In the genomic region with DNA sequence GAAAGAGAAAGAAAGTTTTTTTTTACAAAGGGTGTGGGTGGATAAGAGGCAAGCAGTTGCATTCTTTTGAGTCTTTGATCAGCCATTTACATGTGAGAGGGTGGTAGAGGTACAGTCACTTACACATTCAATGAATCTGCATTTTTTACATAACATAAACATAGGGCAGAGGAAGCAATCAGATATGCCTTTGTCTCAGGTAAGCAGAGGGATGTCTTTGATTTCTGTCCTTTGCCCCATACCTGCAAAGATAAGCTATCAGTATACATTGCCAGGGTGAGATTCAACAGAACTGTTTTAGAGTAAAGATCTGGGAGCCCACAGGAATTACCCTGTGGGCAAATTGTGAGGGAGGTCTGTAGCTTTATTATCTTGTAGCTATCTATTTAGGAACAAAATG, we compare ENCODE assay signal across 1 cellular context.
TF ChIP-seq lines count a peak whose summit lies in the region.

No MANE protein-coding gene starts in this region.

TF ChIP-seq in HepG2, 621 proteins besides CTCF, POLR2A, EP300 and RAD21 (continued from another document):
- TF ChIP-seq, protein P1, sequence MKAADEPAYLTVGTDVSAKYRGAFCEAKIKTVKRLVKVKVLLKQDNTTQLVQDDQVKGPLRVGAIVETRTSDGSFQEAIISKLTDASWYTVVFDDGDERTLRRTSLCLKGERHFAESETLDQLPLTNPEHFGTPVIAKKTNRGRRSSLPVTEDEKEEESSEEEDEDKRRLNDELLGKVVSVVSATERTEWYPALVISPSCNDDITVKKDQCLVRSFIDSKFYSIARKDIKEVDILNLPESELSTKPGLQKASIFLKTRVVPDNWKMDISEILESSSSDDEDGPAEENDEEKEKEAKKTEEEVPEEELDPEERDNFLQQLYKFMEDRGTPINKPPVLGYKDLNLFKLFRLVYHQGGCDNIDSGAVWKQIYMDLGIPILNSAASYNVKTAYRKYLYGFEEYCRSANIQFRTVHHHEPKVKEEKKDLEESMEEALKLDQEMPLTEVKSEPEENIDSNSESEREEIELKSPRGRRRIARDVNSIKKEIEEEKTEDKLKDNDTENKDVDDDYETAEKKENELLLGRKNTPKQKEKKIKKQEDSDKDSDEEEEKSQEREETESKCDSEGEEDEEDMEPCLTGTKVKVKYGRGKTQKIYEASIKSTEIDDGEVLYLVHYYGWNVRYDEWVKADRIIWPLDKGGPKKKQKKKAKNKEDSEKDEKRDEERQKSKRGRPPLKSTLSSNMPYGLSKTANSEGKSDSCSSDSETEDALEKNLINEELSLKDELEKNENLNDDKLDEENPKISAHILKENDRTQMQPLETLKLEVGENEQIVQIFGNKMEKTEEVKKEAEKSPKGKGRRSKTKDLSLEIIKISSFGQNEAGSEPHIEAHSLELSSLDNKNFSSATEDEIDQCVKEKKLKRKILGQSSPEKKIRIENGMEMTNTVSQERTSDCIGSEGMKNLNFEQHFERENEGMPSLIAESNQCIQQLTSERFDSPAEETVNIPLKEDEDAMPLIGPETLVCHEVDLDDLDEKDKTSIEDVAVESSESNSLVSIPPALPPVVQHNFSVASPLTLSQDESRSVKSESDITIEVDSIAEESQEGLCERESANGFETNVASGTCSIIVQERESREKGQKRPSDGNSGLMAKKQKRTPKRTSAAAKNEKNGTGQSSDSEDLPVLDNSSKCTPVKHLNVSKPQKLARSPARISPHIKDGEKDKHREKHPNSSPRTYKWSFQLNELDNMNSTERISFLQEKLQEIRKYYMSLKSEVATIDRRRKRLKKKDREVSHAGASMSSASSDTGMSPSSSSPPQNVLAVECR (CRISPR knock-in tag; IDR thresholded peaks at IDR 0.05; ENCODE audit: borderline replicate concordance), result no peak; the same call in 1 of the 2 replicates
- TF ChIP-seq, protein P2, sequence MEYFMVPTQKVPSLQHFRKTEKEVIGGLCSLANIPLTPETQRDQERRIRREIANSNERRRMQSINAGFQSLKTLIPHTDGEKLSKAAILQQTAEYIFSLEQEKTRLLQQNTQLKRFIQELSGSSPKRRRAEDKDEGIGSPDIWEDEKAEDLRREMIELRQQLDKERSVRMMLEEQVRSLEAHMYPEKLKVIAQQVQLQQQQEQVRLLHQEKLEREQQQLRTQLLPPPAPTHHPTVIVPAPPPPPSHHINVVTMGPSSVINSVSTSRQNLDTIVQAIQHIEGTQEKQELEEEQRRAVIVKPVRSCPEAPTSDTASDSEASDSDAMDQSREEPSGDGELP (IDR thresholded peaks at IDR 0.05; ENCODE audit: borderline replicate concordance, low read depth), result peak; percentile 12; the same call in 1 of the 2 replicates
- TF ChIP-seq, protein P3, sequence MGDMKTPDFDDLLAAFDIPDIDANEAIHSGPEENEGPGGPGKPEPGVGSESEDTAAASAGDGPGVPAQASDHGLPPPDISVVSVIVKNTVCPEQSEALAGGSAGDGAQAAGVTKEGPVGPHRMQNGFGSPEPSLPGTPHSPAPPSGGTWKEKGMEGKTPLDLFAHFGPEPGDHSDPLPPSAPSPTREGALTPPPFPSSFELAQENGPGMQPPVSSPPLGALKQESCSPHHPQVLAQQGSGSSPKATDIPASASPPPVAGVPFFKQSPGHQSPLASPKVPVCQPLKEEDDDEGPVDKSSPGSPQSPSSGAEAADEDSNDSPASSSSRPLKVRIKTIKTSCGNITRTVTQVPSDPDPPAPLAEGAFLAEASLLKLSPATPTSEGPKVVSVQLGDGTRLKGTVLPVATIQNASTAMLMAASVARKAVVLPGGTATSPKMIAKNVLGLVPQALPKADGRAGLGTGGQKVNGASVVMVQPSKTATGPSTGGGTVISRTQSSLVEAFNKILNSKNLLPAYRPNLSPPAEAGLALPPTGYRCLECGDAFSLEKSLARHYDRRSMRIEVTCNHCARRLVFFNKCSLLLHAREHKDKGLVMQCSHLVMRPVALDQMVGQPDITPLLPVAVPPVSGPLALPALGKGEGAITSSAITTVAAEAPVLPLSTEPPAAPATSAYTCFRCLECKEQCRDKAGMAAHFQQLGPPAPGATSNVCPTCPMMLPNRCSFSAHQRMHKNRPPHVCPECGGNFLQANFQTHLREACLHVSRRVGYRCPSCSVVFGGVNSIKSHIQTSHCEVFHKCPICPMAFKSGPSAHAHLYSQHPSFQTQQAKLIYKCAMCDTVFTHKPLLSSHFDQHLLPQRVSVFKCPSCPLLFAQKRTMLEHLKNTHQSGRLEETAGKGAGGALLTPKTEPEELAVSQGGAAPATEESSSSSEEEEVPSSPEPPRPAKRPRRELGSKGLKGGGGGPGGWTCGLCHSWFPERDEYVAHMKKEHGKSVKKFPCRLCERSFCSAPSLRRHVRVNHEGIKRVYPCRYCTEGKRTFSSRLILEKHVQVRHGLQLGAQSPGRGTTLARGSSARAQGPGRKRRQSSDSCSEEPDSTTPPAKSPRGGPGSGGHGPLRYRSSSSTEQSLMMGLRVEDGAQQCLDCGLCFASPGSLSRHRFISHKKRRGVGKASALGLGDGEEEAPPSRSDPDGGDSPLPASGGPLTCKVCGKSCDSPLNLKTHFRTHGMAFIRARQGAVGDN (CRISPR knock-in tag; IDR thresholded peaks at IDR 0.05), result no peak
- TF ChIP-seq HMGA1 (CRISPR knock-in tag; conservative IDR thresholded peaks at IDR 0.05), result no peak
- TF ChIP-seq RARA (CRISPR knock-in tag; IDR thresholded peaks at IDR 0.05), result peak; percentile 19; the same call in 1 of the 2 replicates
- peak; percentile 52; the same call in 1 of the 2 replicates for TF ChIP-seq ZBTB20 (CRISPR knock-in tag; IDR thresholded peaks at IDR 0.05; ENCODE audit: borderline replicate concordance, low read depth)
- TF ChIP-seq, protein P4, sequence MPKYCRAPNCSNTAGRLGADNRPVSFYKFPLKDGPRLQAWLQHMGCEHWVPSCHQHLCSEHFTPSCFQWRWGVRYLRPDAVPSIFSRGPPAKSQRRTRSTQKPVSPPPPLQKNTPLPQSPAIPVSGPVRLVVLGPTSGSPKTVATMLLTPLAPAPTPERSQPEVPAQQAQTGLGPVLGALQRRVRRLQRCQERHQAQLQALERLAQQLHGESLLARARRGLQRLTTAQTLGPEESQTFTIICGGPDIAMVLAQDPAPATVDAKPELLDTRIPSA (CRISPR knock-in tag; IDR thresholded peaks at IDR 0.05; ENCODE audit: borderline replicate concordance), result no peak
- TF ChIP-seq, protein P5, sequence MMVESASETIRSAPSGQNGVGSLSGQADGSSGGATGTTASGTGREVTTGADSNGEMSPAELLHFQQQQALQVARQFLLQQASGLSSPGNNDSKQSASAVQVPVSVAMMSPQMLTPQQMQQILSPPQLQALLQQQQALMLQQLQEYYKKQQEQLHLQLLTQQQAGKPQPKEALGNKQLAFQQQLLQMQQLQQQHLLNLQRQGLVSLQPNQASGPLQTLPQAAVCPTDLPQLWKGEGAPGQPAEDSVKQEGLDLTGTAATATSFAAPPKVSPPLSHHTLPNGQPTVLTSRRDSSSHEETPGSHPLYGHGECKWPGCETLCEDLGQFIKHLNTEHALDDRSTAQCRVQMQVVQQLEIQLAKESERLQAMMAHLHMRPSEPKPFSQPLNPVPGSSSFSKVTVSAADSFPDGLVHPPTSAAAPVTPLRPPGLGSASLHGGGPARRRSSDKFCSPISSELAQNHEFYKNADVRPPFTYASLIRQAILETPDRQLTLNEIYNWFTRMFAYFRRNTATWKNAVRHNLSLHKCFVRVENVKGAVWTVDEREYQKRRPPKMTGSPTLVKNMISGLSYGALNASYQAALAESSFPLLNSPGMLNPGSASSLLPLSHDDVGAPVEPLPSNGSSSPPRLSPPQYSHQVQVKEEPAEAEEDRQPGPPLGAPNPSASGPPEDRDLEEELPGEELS (CRISPR knock-in tag; IDR thresholded peaks at IDR 0.05), result peak; percentile 83
- TF ChIP-seq, protein P6, sequence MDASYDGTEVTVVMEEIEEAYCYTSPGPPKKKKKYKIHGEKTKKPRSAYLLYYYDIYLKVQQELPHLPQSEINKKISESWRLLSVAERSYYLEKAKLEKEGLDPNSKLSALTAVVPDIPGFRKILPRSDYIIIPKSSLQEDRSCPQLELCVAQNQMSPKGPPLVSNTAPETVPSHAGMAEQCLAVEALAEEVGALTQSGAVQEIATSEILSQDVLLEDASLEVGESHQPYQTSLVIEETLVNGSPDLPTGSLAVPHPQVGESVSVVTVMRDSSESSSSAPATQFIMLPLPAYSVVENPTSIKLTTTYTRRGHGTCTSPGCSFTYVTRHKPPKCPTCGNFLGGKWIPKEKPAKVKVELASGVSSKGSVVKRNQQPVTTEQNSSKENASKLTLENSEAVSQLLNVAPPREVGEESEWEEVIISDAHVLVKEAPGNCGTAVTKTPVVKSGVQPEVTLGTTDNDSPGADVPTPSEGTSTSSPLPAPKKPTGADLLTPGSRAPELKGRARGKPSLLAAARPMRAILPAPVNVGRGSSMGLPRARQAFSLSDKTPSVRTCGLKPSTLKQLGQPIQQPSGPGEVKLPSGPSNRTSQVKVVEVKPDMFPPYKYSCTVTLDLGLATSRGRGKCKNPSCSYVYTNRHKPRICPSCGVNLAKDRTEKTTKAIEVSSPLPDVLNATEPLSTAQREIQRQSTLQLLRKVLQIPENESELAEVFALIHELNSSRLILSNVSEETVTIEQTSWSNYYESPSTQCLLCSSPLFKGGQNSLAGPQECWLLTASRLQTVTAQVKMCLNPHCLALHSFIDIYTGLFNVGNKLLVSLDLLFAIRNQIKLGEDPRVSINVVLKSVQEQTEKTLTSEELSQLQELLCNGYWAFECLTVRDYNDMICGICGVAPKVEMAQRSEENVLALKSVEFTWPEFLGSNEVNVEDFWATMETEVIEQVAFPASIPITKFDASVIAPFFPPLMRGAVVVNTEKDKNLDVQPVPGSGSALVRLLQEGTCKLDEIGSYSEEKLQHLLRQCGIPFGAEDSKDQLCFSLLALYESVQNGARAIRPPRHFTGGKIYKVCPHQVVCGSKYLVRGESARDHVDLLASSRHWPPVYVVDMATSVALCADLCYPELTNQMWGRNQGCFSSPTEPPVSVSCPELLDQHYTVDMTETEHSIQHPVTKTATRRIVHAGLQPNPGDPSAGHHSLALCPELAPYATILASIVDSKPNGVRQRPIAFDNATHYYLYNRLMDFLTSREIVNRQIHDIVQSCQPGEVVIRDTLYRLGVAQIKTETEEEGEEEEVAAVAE (CRISPR knock-in tag; IDR thresholded peaks at IDR 0.05; ENCODE audit: borderline replicate concordance), result no peak
- peak; percentile 98 for TF ChIP-seq GFI1 (CRISPR knock-in tag; IDR thresholded peaks at IDR 0.05; ENCODE audit: borderline replicate concordance)
- no peak for TF ChIP-seq U2AF2 (IDR thresholded peaks at IDR 0.05; ENCODE audit: low read depth, low read length)
- TF ChIP-seq ZMYM4 (CRISPR knock-in tag; IDR thresholded peaks at IDR 0.05), result no peak
- no peak for TF ChIP-seq ZFP41 (CRISPR knock-in tag; IDR thresholded peaks at IDR 0.05; ENCODE audit: borderline replicate concordance)
